10 cellular contexts compared by ENCODE assay signal in the genomic region with DNA sequence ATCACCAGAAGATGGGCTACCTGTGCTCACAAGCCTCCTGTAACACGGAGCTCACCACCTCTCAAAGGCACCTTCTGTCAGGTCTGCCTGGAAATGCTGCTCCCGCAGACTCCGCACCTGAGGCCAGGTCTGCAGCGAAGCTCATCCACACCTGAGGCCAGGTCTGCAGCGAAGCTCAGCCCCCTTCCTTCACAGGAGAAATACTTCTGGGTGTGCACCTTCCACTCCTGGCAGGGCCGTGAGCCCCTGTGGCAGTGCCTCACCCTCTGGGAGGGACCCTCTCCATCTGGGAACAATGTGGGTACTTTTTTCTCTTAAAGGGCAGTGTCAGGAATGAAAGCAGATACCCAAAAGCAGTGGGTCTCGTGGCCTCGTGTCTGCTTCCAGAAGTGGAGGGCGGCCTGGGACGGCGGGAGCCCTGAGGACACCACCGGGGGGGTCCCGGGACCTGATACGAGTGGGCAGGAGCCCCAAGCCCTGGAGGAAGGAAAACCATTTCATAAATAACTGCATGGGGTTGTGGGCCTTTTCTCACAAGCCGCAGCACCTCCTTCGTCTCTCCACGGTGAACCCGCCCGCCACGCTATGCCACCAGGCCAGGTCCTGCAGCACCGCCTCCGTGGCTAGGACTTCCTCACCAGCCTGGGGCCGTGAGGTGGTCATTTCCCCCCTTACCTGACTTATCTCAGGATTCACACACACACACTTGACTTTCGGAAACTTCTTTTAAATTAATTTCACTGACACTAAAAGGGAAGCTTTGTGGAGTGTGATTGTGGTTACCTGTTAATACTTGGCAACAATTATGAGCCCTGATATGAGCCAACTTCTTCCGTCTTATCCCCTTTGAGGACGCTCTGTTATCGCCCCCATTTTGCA. TPM values are rescaled to one million over a fixed set of nuclear protein-coding genes. Genes with fewer than 3 reads are reported as not detected.
DNase-seq lines count a peak whose midpoint lies in the region; ATAC-seq, FAIRE-seq and TF ChIP-seq lines count a peak whose summit lies in the region.
"Had no signal": no experiment of that assay in that cellular context is flagged by ENCODE, and none has a peak within 500 bp of the region (broad histone marks: within the 10 kb centered on the region; RNA-seq: fewer than 3 reads in every experiment).

No MANE protein-coding gene starts in this region.

- peak overlapping the region; percentile 70 to 82 (median 73) for H3K4me3 Mint-ChIP-seq in CD8-positive, alpha-beta memory T cell
- H3K4me3 Mint-ChIP-seq in nephron progenitor cell = peak overlapping the region; percentile 71

- no peak for TF ChIP-seq EP300 in GM12878 (IDR thresholded peaks at IDR 0.05; ENCODE audit: borderline replicate concordance in 1 of 2, control insufficient read depth in 1 of 2, low read depth in 2 of 2, low read length in 2 of 2)

- no peaks in the 10 kb centered on the region for H3K9me3 ChIP-seq in CD8-positive, alpha-beta memory T cell (ENCODE audit: low read length)
- H3K9me3 ChIP-seq in GM12878 (replicated peaks; ENCODE audit: control insufficient read depth, insufficient read depth, low read length) = no peaks in the 10 kb centered on the region

- peaks cover 4 to 18% (median 8%) of the 10 kb centered on the region in 3 donors for H3K4me1 Mint-ChIP-seq in CD8-positive, alpha-beta memory T cell
- peaks cover 36% of the 10 kb centered on the region for H3K4me1 Mint-ChIP-seq in nephron progenitor cell

- POLR2A ChIA-PET in CD8-positive, alpha-beta memory T cell (lab: Charles Lee) = interaction anchor here (1.6 to 3.1 kb wide), 2 partner anchors 12 to 153 kb away, joined by 4 to 12 read pairs; no protein-coding TSS in a partner anchor
- POLR2A ChIA-PET in GM12878 (lab: Charles Lee) = interaction anchor here (1.1 to 3.8 kb wide), 5 partner anchors 10 to 154 kb away, joined by 3 to 23 read pairs (median 6); partner anchors contain the start of gene MRGBP

- WGBS in GM12878 (ENCODE audit: insufficient coverage, insufficient replicate concordance, low lambda C conversion rate, missing lambda C conversion rate) = 79% methylated on average over 25 of the region's 27 CpGs

- no peak for TF ChIP-seq POLR2A in GM12878 (IDR thresholded peaks at IDR 0.05; ENCODE audit: low read depth, low read length)

- peak overlapping the region in 2 of 8 donors; percentile 9 to 55 for H3K27ac Mint-ChIP-seq in CD8-positive, alpha-beta memory T cell
- H3K27ac Mint-ChIP-seq in nephron progenitor cell = no peak overlapping the region

- FAIRE-seq in GM12878 (lab: Jason Lieb, UNC) = no peak

- H3K9ac ChIP-seq in GM12878 (ENCODE audit: control insufficient read depth, insufficient read depth, low read length) = peak overlapping the region; percentile 63; the same call in 1 of the 2 replicates

- H3K4me2 ChIP-seq in GM12878 (ENCODE audit: control insufficient read depth, insufficient read depth) = peak overlapping the region; percentile 81

- H3K4me3 ChIP-seq in CD8-positive, alpha-beta memory T cell (ENCODE audit: low read length) = peak overlapping the region; percentile 61
- peak overlapping the region; percentile 68; the same call in 1 of the 2 replicates for H3K4me3 ChIP-seq in GM12878

- no peak for DNase-seq in CD8-positive, alpha-beta memory T cell
- DNase-seq in KBM-7 = peak; percentile 23
- no peak for DNase-seq in GM12878 (ENCODE audit: low read depth, low spot score)
- no peak for DNase-seq in nephron progenitor cell
- DNase-seq in activated effector memory CD4-positive, alpha-beta T cell treated with anti-CD3 and anti-CD28 coated beads, Interleukin-2, amount 50 U/mL, for 16 hours = no peak
- DNase-seq in COLO829 (ENCODE audit: low spot score) = no peak
- no peak for DNase-seq in left lobe of liver (ENCODE audit: low spot score)
- DNase-seq: activated gamma-delta T cell; stimulated activated CD4-positive, alpha-beta T cell treated with anti-CD3 and anti-CD28 coated beads, Interleukin-4, amount 100 ng/mL, for 1 hour had no signal

- BruUV-seq in GM12878 (replicated peaks; lab: Mats Ljungman, UMichigan) = no TSS peak

- CTCF ChIA-PET in CD8-positive, alpha-beta memory T cell (lab: Charles Lee) = no interaction called here
- CTCF ChIA-PET in GM12878 (lab: Yijun Ruan, JAX) = interaction anchor here (0.6 to 3.9 kb wide), 3 partner anchors 10 to 146 kb away, joined by 3 to 16 read pairs (median 14); no protein-coding TSS in a partner anchor

- SMC1A ChIA-PET in GM12878 (lab: Charles Lee; ENCODE audit: uncharacterized antibody, unreplicated experiment) = interaction anchor here (3.6 kb wide), 1 partner anchor 11 kb away, joined by 20 read pairs; no protein-coding TSS in a partner anchor

- H3K27ac ChIP-seq in CD8-positive, alpha-beta memory T cell (ENCODE audit: low read depth, low read length) = peak overlapping the region; percentile 9
- no peak overlapping the region for H3K27ac ChIP-seq in GM12878 (ENCODE audit: control insufficient read depth, insufficient read depth)

- H3K9me3 Mint-ChIP-seq in CD8-positive, alpha-beta memory T cell = no peaks in the 10 kb centered on the region
- no peaks in the 10 kb centered on the region for H3K9me3 Mint-ChIP-seq in nephron progenitor cell

- intact Hi-C loops in GM12878 (cut with micrococcal nuclease; ENCODE audit: unreplicated experiment) = no loop called here

- peaks cover 17% of the 10 kb centered on the region for H3K4me1 ChIP-seq in CD8-positive, alpha-beta memory T cell (ENCODE audit: insufficient read depth, low read length)
- peaks cover 23% of the 10 kb centered on the region for H3K4me1 ChIP-seq in GM12878 (ENCODE audit: control insufficient read depth, insufficient read depth, low read length)

- TF ChIP-seq CTCF in GM12878 (IDR thresholded peaks at IDR 0.05 in 2 of 3, conservative IDR thresholded peaks at IDR 0.05 in 1 of 3; ENCODE audit: control insufficient read depth in 2 of 3, extremely low read depth in 1 of 3, insufficient read depth in 1 of 3, low read depth in 3 of 3, low read length in 3 of 3) (no peak), nephron progenitor cell (IDR thresholded peaks at IDR 0.05) (no peak)

- no peaks in the 10 kb centered on the region for H3K27me3 Mint-ChIP-seq in CD8-positive, alpha-beta memory T cell
- H3K27me3 Mint-ChIP-seq in nephron progenitor cell (ENCODE audit: low read depth, poor library complexity) = peaks cover 85% of the 10 kb centered on the region

- no peaks in the 10 kb centered on the region for H3K36me3 Mint-ChIP-seq in CD8-positive, alpha-beta memory T cell
- no peaks in the 10 kb centered on the region for H3K36me3 Mint-ChIP-seq in nephron progenitor cell (ENCODE audit: low read depth)

- in situ Hi-C loops in KBM-7 (cut with MboI; ENCODE audit: low pct_unique_long_range_greater_than_20kb, low sequenced_read_pairs) = no loop called here
- in situ Hi-C loops in GM12878 (cut with MboI) = no loop called here

- RAD21 ChIA-PET in GM12878 (lab: Charles Lee; ENCODE audit: unreplicated experiment) = interaction anchor here (1.0 to 3.5 kb wide), 5 partner anchors 10 to 155 kb away, joined by 3 to 22 read pairs (median 6); partner anchors contain the start of gene MRGBP

- no peaks in the 10 kb centered on the region for H3K27me3 ChIP-seq in CD8-positive, alpha-beta memory T cell (ENCODE audit: insufficient read depth, low read length, poor library complexity, severe bottlenecking)
- peaks cover 0 to 3% of the 10 kb centered on the region in 2 experiments; a peak in 1 of 4 replicates for H3K27me3 ChIP-seq in GM12878 (replicated peaks in 1 of 2; ENCODE audit: control insufficient read depth in 2 of 2, insufficient read depth in 2 of 2, low read length in 1 of 2)

- H4K20me1 ChIP-seq in GM12878 (ENCODE audit: control insufficient read depth, insufficient read depth) = no peaks in the 10 kb centered on the region

- H2AFZ ChIP-seq in GM12878 (ENCODE audit: control insufficient read depth, low read depth, low read length) = no peak overlapping the region

- no peaks in the 10 kb centered on the region for H3K36me3 ChIP-seq in CD8-positive, alpha-beta memory T cell (ENCODE audit: insufficient read depth, low read length)
- H3K36me3 ChIP-seq in GM12878 (ENCODE audit: control insufficient read depth in 2 of 2, insufficient read depth in 2 of 2, low read length in 1 of 2) = no peaks in the 10 kb centered on the region; a peak in 1 of 4 replicates

- peaks cover 33% of the 10 kb centered on the region for H3K79me2 ChIP-seq in GM12878 (ENCODE audit: control insufficient read depth, insufficient read depth, low read length)

- TF ChIP-seq RAD21 in GM12878 (IDR thresholded peaks at IDR 0.05; ENCODE audit: insufficient read depth, low read depth, low read length) = no peak

- no peak for ATAC-seq in GM12878
- ATAC-seq in left lobe of liver = no peak
- no peak for ATAC-seq in HG03025 (IDR thresholded peaks at IDR 0.05; ENCODE audit: low FRiP score, unreplicated experiment)

TF ChIP-seq in GM12878, 131 proteins besides CTCF, POLR2A, EP300 and RAD21 (continues in another document):
- TF ChIP-seq YY1 (IDR thresholded peaks at IDR 0.05; ENCODE audit: low read depth, low read length) (no peak), NR2F1 (conservative IDR thresholded peaks at IDR 0.05) (no peak), SUZ12 (IDR thresholded peaks at IDR 0.05; ENCODE audit: unreplicated experiment) (no peak), STAT1 (conservative IDR thresholded peaks at IDR 0.05) (no peak), MTA3 (IDR thresholded peaks at IDR 0.05; ENCODE audit: borderline replicate concordance, low read length) (no peak), FOXK2 (IDR thresholded peaks at IDR 0.05) (no peak), RUNX3 (IDR thresholded peaks at IDR 0.05; ENCODE audit: low read length) (no peak)

RNA-seq across cellular contexts. Expression of gene SLCO4A1, which starts 1.2 kb away (rescaled TPM):
- 10 to 100 TPM; 42.0 to 44.9 TPM for total RNA-seq in CD8-positive, alpha-beta memory T cell
- polyA plus RNA-seq in CD8-positive, alpha-beta memory T cell = 0.47 TPM
- 46.8 and 53.3 TPM in 2 replicates for total RNA-seq in GM12878 (2013; cell fraction: nucleolus; rRNA removed)
- total RNA-seq in GM12878 (2014; rRNA removed) = 11.2 and 16.4 TPM in 2 replicates
- total RNA-seq in GM12878 (2014; rRNA removed; fragmentation: Illumina TruSeq; extraction: Trizol) = 6.0 and 7.0 TPM in 2 replicates
- total RNA-seq in GM12878 (2021) = 13.3 and 16.1 TPM in 2 replicates
- polyA plus RNA-seq in GM12878 (2011; ENCODE audit: low read depth) = 2.4 TPM
- polyA plus RNA-seq in GM12878 (2011; rRNA removed) = 6.2 and 9.1 TPM in 2 replicates
- polyA plus RNA-seq in GM12878 (2011; cell fraction: cytosol; rRNA removed) = 9.4 and 11.8 TPM in 2 replicates
- polyA plus RNA-seq in GM12878 (2011; cell fraction: nucleus; rRNA removed) = 55.2 and 56.1 TPM in 2 replicates
- polyA plus RNA-seq in GM12878 (2012) = 9.1 and 10.6 TPM in 2 replicates
- 1.6 and 6.3 TPM in 2 replicates for polyA plus RNA-seq in GM12878 (2014; fragmentation: Illumina TruSeq; extraction: Trizol)
- 1 to 10 TPM; 2.1 to 4.7 TPM for polyA plus RNA-seq in GM12878 (2014; fragmentation: Nextera tagmentation; extraction: Ambion mirVana)
- 15.0 and 17.6 TPM in 2 replicates for polyA plus RNA-seq in GM12878 (2014; rRNA removed)
- 10 to 100 TPM; 28.4 to 30.7 TPM for polyA plus RNA-seq in GM12878 (2016; fragmentation: Nextera tagmentation; extraction: Ambion mirVana)
- 5.0 and 6.0 TPM in 2 replicates for polyA minus RNA-seq in GM12878 (2011; rRNA and poly(A)+ RNA removed)
- polyA minus RNA-seq in GM12878 (2011; cell fraction: cytosol; rRNA and poly(A)+ RNA removed) = 6.0 and 8.6 TPM in 2 replicates
- polyA minus RNA-seq in GM12878 (2011; cell fraction: nucleus; rRNA and poly(A)+ RNA removed) = 9.8 and 12.8 TPM in 2 replicates
- total RNA-seq in left lobe of liver = 1.7 TPM
